In the genomic region with DNA sequence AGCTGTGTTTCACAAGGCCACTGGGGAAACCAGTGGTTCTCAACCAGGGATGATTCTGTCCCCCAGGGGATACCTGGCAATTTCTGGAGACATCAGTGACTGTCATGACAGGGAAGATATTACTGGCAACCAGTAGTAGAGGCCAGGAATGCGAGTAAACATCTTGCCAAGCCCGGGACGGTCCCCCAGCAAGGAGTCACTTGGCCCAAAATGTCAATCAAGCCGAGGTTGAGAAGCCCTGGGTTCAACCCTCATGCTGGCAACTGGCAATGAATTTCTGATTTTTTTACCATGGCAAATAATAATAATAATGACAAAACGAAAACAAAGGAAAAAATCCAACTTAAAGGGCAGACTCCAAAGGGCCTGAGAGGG, we compare ENCODE assay signal across 14 cellular contexts.
DNase-seq lines count a peak whose midpoint lies in the region; ATAC-seq and TF ChIP-seq lines count a peak whose summit lies in the region.
"Had no signal": no experiment of that assay in that cellular context is flagged by ENCODE, and none has a peak within 500 bp of the region (broad histone marks: within the 10 kb centered on the region; RNA-seq: fewer than 3 reads in every experiment).

No MANE protein-coding gene starts in this region.

- no peaks in the 10 kb centered on the region for H3K27me3 Mint-ChIP-seq in activated naive CD4-positive, alpha-beta T cell treated with anti-CD3 and anti-CD28 coated beads, Interleukin-2, amount 50 U/mL, for 24 hours
- H3K27me3 Mint-ChIP-seq in activated naive CD4-positive, alpha-beta T cell treated with anti-CD3 and anti-CD28 coated beads, Interleukin-2, amount 10 ng/mL, durations not matched to agents 7 days and 5 days = no peaks in the 10 kb centered on the region
- no peaks in the 10 kb centered on the region for H3K27me3 Mint-ChIP-seq in T-helper 17 cell
- H3K27me3 Mint-ChIP-seq: CD4-positive, CD25-positive, alpha-beta regulatory T cell had no signal

- H3K36me3 Mint-ChIP-seq in activated naive CD4-positive, alpha-beta T cell treated with anti-CD3 and anti-CD28 coated beads, Interleukin-2, amount 50 U/mL, for 24 hours = peaks cover 10% of the 10 kb centered on the region
- H3K36me3 Mint-ChIP-seq in activated naive CD4-positive, alpha-beta T cell treated with anti-CD3 and anti-CD28 coated beads, Interleukin-2, amount 10 ng/mL, durations not matched to agents 7 days and 5 days = peaks cover 25% of the 10 kb centered on the region
- peaks cover 6% of the 10 kb centered on the region for H3K36me3 Mint-ChIP-seq in T-helper 17 cell (ENCODE audit: low read depth)

- H3K4me3 ChIP-seq in ascending aorta (no peak overlapping the region), osteoblast (ENCODE audit: insufficient read depth, low read length) (no peak overlapping the region)
- H3K4me3 ChIP-seq: GM12878, GM23248 had no signal

- no peak overlapping the region for H3K4me2 ChIP-seq in osteoblast (ENCODE audit: insufficient read depth, low read length)

- no peaks in the 10 kb centered on the region for H3K4me1 ChIP-seq in ascending aorta
- no peaks in the 10 kb centered on the region for H3K4me1 ChIP-seq in osteoblast (ENCODE audit: insufficient read depth, low read length)

- ATAC-seq in T-helper 17 cell (no peak), HG03571 (IDR thresholded peaks at IDR 0.05; ENCODE audit: unreplicated experiment) (no peak)
- ATAC-seq: GM12878, HCT116 had no signal

- H3K27me3 ChIP-seq in ascending aorta (no peaks in the 10 kb centered on the region), osteoblast (ENCODE audit: insufficient read depth, low read length) (no peaks in the 10 kb centered on the region)

- H2AFZ ChIP-seq in osteoblast (ENCODE audit: low read length) = no peak overlapping the region
- H2AFZ ChIP-seq: GM23248 had no signal

- H3K79me2 ChIP-seq in osteoblast (ENCODE audit: insufficient read depth, low read length) = no peaks in the 10 kb centered on the region

- H3K27ac Mint-ChIP-seq in activated naive CD4-positive, alpha-beta T cell treated with anti-CD3 and anti-CD28 coated beads, Interleukin-2, amount 50 U/mL, for 24 hours = peak overlapping the region; percentile 35
- H3K27ac Mint-ChIP-seq in activated naive CD4-positive, alpha-beta T cell treated with anti-CD3 and anti-CD28 coated beads, Interleukin-2, amount 10 ng/mL, durations not matched to agents 7 days and 5 days = no peak overlapping the region
- H3K27ac Mint-ChIP-seq in T-helper 17 cell = no peak overlapping the region

- peaks cover 6% of the 10 kb centered on the region for H4K20me1 ChIP-seq in osteoblast (ENCODE audit: insufficient read depth, low read length)

- DNase-seq in activated naive CD4-positive, alpha-beta T cell treated with anti-CD3 and anti-CD28 coated beads, Interleukin-2, amount 10 ng/mL, durations not matched to agents 7 days and 5 days = no peak
- DNase-seq in ascending aorta (ENCODE audit: low spot score in 2 of 2) = no peak
- DNase-seq in osteoblast (ENCODE audit: insufficient read length, low spot score, missing footprints) = peak; percentile 85
- no peak for DNase-seq in T-helper 17 cell
- DNase-seq: Calu3; CD4-positive, CD25-positive, alpha-beta regulatory T cell; DMS 273 treated with DMSO at 0.1 percent for 48 hours; GM23248 had no signal

- H3K4me1 Mint-ChIP-seq in activated naive CD4-positive, alpha-beta T cell treated with anti-CD3 and anti-CD28 coated beads, Interleukin-2, amount 50 U/mL, for 24 hours = no peaks in the 10 kb centered on the region
- no peaks in the 10 kb centered on the region for H3K4me1 Mint-ChIP-seq in activated naive CD4-positive, alpha-beta T cell treated with anti-CD3 and anti-CD28 coated beads, Interleukin-2, amount 10 ng/mL, durations not matched to agents 7 days and 5 days
- peaks cover 5% of the 10 kb centered on the region for H3K4me1 Mint-ChIP-seq in T-helper 17 cell
- H3K4me1 Mint-ChIP-seq: CD4-positive, CD25-positive, alpha-beta regulatory T cell had no signal

- CTCF ChIA-PET in activated naive CD4-positive, alpha-beta T cell treated with anti-CD3 and anti-CD28 coated beads, Interleukin-2, amount 10 ng/mL, durations not matched to agents 7 days and 5 days (lab: Charles Lee) = interaction anchor here (0.8 kb wide), 1 partner anchor 39 kb away, joined by 4 read pairs; no protein-coding TSS in a partner anchor

- no peak for TF ChIP-seq CTCF in ascending aorta (IDR thresholded peaks at IDR 0.05)
- TF ChIP-seq CTCF in osteoblast (IDR thresholded peaks at IDR 0.05; ENCODE audit: extremely low read depth, low read depth, low read length) = no peak

- H3K27ac ChIP-seq in ascending aorta (peak overlapping the region; percentile 15 to 35), osteoblast (ENCODE audit: low read depth, low read length) (no peak overlapping the region), temporal lobe (ENCODE audit: low read depth, low read length) (peak overlapping the region; percentile 17)
- H3K27ac ChIP-seq: 22Rv1, GM23248 had no signal

- intact Hi-C loops in ascending aorta (cut with DNase I) = no loop called here

- H3K9me3 ChIP-seq in ascending aorta (no peaks in the 10 kb centered on the region), osteoblast (ENCODE audit: low read depth, low read length) (no peaks in the 10 kb centered on the region), T-helper 17 cell (ENCODE audit: control insufficient read depth, low read length, poor library complexity, severe bottlenecking) (no peaks in the 10 kb centered on the region)

- H3K36me3 ChIP-seq in ascending aorta = peaks cover 79 to 87% of the 10 kb centered on the region in 2 donors
- H3K36me3 ChIP-seq in osteoblast (ENCODE audit: insufficient read depth, low read length) = peaks cover 36% of the 10 kb centered on the region

- H3K9me3 Mint-ChIP-seq in activated naive CD4-positive, alpha-beta T cell treated with anti-CD3 and anti-CD28 coated beads, Interleukin-2, amount 50 U/mL, for 24 hours = no peaks in the 10 kb centered on the region
- H3K9me3 Mint-ChIP-seq in activated naive CD4-positive, alpha-beta T cell treated with anti-CD3 and anti-CD28 coated beads, Interleukin-2, amount 10 ng/mL, durations not matched to agents 7 days and 5 days = no peaks in the 10 kb centered on the region
- H3K9me3 Mint-ChIP-seq: CD4-positive, CD25-positive, alpha-beta regulatory T cell had no signal

- no peak overlapping the region for H3K4me3 Mint-ChIP-seq in activated naive CD4-positive, alpha-beta T cell treated with anti-CD3 and anti-CD28 coated beads, Interleukin-2, amount 50 U/mL, for 24 hours
- no peak overlapping the region for H3K4me3 Mint-ChIP-seq in activated naive CD4-positive, alpha-beta T cell treated with anti-CD3 and anti-CD28 coated beads, Interleukin-2, amount 10 ng/mL, durations not matched to agents 7 days and 5 days
- no peak overlapping the region for H3K4me3 Mint-ChIP-seq in T-helper 17 cell
- H3K4me3 Mint-ChIP-seq: CD4-positive, CD25-positive, alpha-beta regulatory T cell had no signal
